In genomic region chr17:68225055-68225454, GRCh38 we compare ENCODE assay signal across 8 cellular contexts. TPM values are rescaled to one million over a fixed set of nuclear protein-coding genes. Genes with fewer than 3 reads are reported as not detected.
DNase-seq lines count a peak whose midpoint lies in the region; ATAC-seq lines count a peak whose summit lies in the region.
"Not testable (repeated sequence)": the region's sequence is repeated elsewhere in the genome, so short reads cannot be mapped to it uniquely, and the experiment has no call there.

No MANE protein-coding gene starts in this region.

- H3K4me1 ChIP-seq in CD4-positive, alpha-beta memory T cell (ENCODE audit: insufficient read depth, low read length), result not testable (repeated sequence)

- intact Hi-C loops in CD4-positive, alpha-beta memory T cell (cut with micrococcal nuclease), result not testable (repeated sequence)

- not testable (repeated sequence) for H3K27me3 Mint-ChIP-seq in CD4-positive, alpha-beta memory T cell; T-helper 17 cell

- peak; percentile 60 for ATAC-seq in GM18502 (IDR thresholded peaks at IDR 0.05; ENCODE audit: poor library complexity, unreplicated experiment)
- ATAC-seq in GM18909 (IDR thresholded peaks at IDR 0.05; ENCODE audit: poor library complexity, unreplicated experiment), result peak; percentile 65
- ATAC-seq in GM21737 (IDR thresholded peaks at IDR 0.05; ENCODE audit: unreplicated experiment), result peak; percentile 47
- ATAC-seq in HG03432 (IDR thresholded peaks at IDR 0.05; ENCODE audit: unreplicated experiment), result peak; percentile 55
- peak; percentile 37 for ATAC-seq in T-helper 17 cell
- peak; percentile 65 for ATAC-seq in stimulated activated effector memory CD8-positive, alpha-beta T cell treated with anti-CD3 and anti-CD28 coated beads, Interleukin-12 subunit alpha, Interleukin-12 subunit beta, amount 100 ng/mL, for 72 hours

- not testable (repeated sequence) for H3K27ac ChIP-seq in CD4-positive, alpha-beta memory T cell (ENCODE audit: low read depth, low read length)

- POLR2A ChIA-PET in CD4-positive, alpha-beta memory T cell (lab: Charles Lee; ENCODE audit: partially characterized antibody), result not testable (repeated sequence)

- H3K27ac Mint-ChIP-seq in CD4-positive, alpha-beta memory T cell, result peak overlapping the region in 4 of 7 donors; percentile 13 to 84 (median 32)
- peak overlapping the region; percentile 59 for H3K27ac Mint-ChIP-seq in T-helper 17 cell
- peak overlapping the region; percentile 76 for H3K27ac Mint-ChIP-seq in stimulated activated effector memory CD8-positive, alpha-beta T cell treated with anti-CD3 and anti-CD28 coated beads, Interleukin-12 subunit alpha, Interleukin-12 subunit beta, amount 100 ng/mL, for 72 hours

- H3K36me3 ChIP-seq in CD4-positive, alpha-beta memory T cell (ENCODE audit: insufficient read depth, low read length), result not testable (repeated sequence)

- H3K9me3 ChIP-seq in CD4-positive, alpha-beta memory T cell (ENCODE audit: control insufficient read depth in 1 of 2, low read length in 2 of 2); T-helper 17 cell (ENCODE audit: control insufficient read depth, low read length, poor library complexity, severe bottlenecking): not testable (repeated sequence)

- H3K9me3 Mint-ChIP-seq in CD4-positive, alpha-beta memory T cell; stimulated activated effector memory CD8-positive, alpha-beta T cell treated with anti-CD3 and anti-CD28 coated beads, Interleukin-12 subunit alpha, Interleukin-12 subunit beta, amount 100 ng/mL, for 72 hours: not testable (repeated sequence)

- H3K4me3 Mint-ChIP-seq in CD4-positive, alpha-beta memory T cell; T-helper 17 cell: not testable (repeated sequence)
- peak overlapping the region; percentile 22 for H3K4me3 Mint-ChIP-seq in stimulated activated effector memory CD8-positive, alpha-beta T cell treated with anti-CD3 and anti-CD28 coated beads, Interleukin-12 subunit alpha, Interleukin-12 subunit beta, amount 100 ng/mL, for 72 hours

- H3K36me3 Mint-ChIP-seq in CD4-positive, alpha-beta memory T cell, result peaks cover 15 to 35% of the 10 kb centered on the region in 2 donors
- H3K36me3 Mint-ChIP-seq in T-helper 17 cell (ENCODE audit: low read depth), result not testable (repeated sequence)
- H3K36me3 Mint-ChIP-seq in stimulated activated effector memory CD8-positive, alpha-beta T cell treated with anti-CD3 and anti-CD28 coated beads, Interleukin-12 subunit alpha, Interleukin-12 subunit beta, amount 100 ng/mL, for 72 hours, result peaks cover 14% of the 10 kb centered on the region

- H3K27me3 ChIP-seq in CD4-positive, alpha-beta memory T cell (ENCODE audit: insufficient read depth, low read length), result not testable (repeated sequence)

- peaks cover 16 to 50% (median 26%) of the 10 kb centered on the region in 4 donors for H3K4me1 Mint-ChIP-seq in CD4-positive, alpha-beta memory T cell
- peaks cover 24% of the 10 kb centered on the region for H3K4me1 Mint-ChIP-seq in T-helper 17 cell
- H3K4me1 Mint-ChIP-seq in stimulated activated effector memory CD8-positive, alpha-beta T cell treated with anti-CD3 and anti-CD28 coated beads, Interleukin-12 subunit alpha, Interleukin-12 subunit beta, amount 100 ng/mL, for 72 hours, result peaks cover 44% of the 10 kb centered on the region

- not testable (repeated sequence) for DNase-seq in CD4-positive, alpha-beta memory T cell; T-helper 17 cell; stimulated activated effector memory CD8-positive, alpha-beta T cell treated with anti-CD3 and anti-CD28 coated beads, Interleukin-12 subunit alpha, Interleukin-12 subunit beta, amount 100 ng/mL, for 72 hours (ENCODE audit: low spot score in 2 of 2)
- DNase-seq in left kidney (ENCODE audit: low read depth, low spot score), result peak; percentile 47

- CTCF ChIA-PET in CD4-positive, alpha-beta memory T cell (lab: Charles Lee; ENCODE audit: partially characterized antibody), result interaction anchor here (1.2 kb wide), 1 partner anchor 21 kb away, joined by 5 read pairs; no protein-coding TSS in a partner anchor

- not testable (repeated sequence) for H3K4me3 ChIP-seq in CD4-positive, alpha-beta memory T cell (ENCODE audit: low read length in 2 of 2)

RNA-seq across cellular contexts. Expression of gene AMZ2, which starts 22.8 kb away (rescaled TPM):
- 10 to 100 TPM; 66.1 to 81.2 TPM for total RNA-seq in CD4-positive, alpha-beta memory T cell
- 100 to 1,000 TPM; 114 to 161 TPM for polyA plus RNA-seq in CD4-positive, alpha-beta memory T cell
- 10 to 100 TPM; 57.7 to 58.5 TPM for total RNA-seq in T-helper 17 cell
